16 cellular contexts compared by ENCODE assay signal in the genomic region with DNA sequence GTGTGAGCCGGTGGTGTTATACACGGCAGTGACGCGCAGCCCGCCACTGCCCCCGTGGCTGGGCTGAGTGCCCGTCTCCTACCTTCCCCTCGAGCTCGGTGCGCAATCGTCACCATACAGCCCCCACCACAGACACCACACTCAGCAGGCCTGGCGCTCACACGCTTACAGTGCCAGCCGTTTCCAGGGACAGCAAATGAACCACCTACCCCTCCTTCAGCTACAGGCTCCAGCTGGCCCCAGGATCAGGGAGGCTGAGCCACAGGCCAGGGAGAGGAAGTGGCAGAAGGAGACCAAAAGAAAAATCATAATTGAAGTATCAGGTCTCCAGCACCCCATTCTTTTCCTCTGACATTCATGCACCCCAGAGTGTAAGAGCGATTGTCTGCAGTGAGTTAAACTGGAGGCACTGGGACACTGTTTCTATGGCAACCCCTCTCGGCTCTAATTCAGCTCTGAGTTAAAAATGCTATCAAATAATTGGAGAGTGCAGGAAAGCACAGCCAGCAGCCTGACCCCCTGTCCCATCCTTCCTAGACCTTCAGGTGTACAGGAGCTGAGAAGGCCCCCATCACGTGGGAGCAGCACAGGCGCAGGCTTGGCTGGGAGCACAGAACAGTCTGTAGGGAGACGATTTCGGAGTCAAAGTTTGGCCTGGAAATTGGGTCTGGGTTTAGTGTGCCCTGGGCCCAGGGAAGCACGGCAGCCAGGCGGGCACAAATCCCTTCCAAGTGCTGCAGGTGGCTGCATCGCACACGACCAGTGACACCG. TPM values are rescaled to one million over a fixed set of nuclear protein-coding genes. Genes with fewer than 3 reads are reported as not detected.
DNase-seq lines count a peak whose midpoint lies in the region; TF ChIP-seq lines count a peak whose summit lies in the region.
"Had no signal": no experiment of that assay in that cellular context is flagged by ENCODE, and none has a peak within 500 bp of the region (broad histone marks: within the 10 kb centered on the region; RNA-seq: fewer than 3 reads in every experiment).

No MANE protein-coding gene starts in this region.

- H3K27me3 Mint-ChIP-seq in activated naive CD4-positive, alpha-beta T cell treated with anti-CD3 and anti-CD28 coated beads for 36 hours (ENCODE audit: low read depth), result peaks cover under 1% of the 10 kb centered on the region
- H3K27me3 Mint-ChIP-seq: activated naive CD8-positive, alpha-beta T cell treated with anti-CD3 and anti-CD28 coated beads for 36 hours had no signal

- no peaks in the 10 kb centered on the region for H3K9me3 Mint-ChIP-seq in activated naive CD4-positive, alpha-beta T cell treated with anti-CD3 and anti-CD28 coated beads for 36 hours
- H3K9me3 Mint-ChIP-seq: activated naive CD8-positive, alpha-beta T cell treated with anti-CD3 and anti-CD28 coated beads for 36 hours had no signal

- TF ChIP-seq CTCF in uterus (IDR thresholded peaks at IDR 0.05), result no peak

- H3K27me3 ChIP-seq in H7 (ENCODE audit: control insufficient read depth, insufficient read depth, low read length) (no peaks in the 10 kb centered on the region), uterus (no peaks in the 10 kb centered on the region)
- H3K27me3 ChIP-seq: colonic mucosa had no signal

- CTCF ChIA-PET in activated naive CD4-positive, alpha-beta T cell treated with anti-CD3 and anti-CD28 coated beads for 36 hours (lab: Charles Lee), result no interaction called here

- no peak overlapping the region for H3K4me3 Mint-ChIP-seq in activated naive CD4-positive, alpha-beta T cell treated with anti-CD3 and anti-CD28 coated beads for 36 hours
- H3K4me3 Mint-ChIP-seq: activated naive CD8-positive, alpha-beta T cell treated with anti-CD3 and anti-CD28 coated beads for 36 hours had no signal

- DNase-seq in H7, result peak; percentile 48
- peak; percentile 26 for DNase-seq in NCI-H2171 (lab: John Stamatoyannopoulos, UW)
- DNase-seq in caudate nucleus (lab: John Stamatoyannopoulos, UW), result peak in 14 of 61 donors; percentile 34 to 68 (median 54)
- peak; percentile 47 for DNase-seq in occipital lobe (lab: John Stamatoyannopoulos, UW)
- DNase-seq in AG08396 (ENCODE audit: low spot score), result no peak
- DNase-seq in effector CD8-positive, alpha-beta T cell (lab: John Stamatoyannopoulos, UW), result no peak
- DNase-seq in activated naive CD4-positive, alpha-beta T cell treated with anti-CD3 and anti-CD28 coated beads for 36 hours, result no peak
- DNase-seq in uterus, result no peak
- DNase-seq: activated naive CD8-positive, alpha-beta T cell treated with anti-CD3 and anti-CD28 coated beads for 36 hours; colonic mucosa; DMS79; Kasumi-1; OCI-M1; stimulated activated CD4-positive, alpha-beta T cell treated with anti-CD3 and anti-CD28 coated beads, Interleukin-15, amount 100 ng/mL, for 24 hours had no signal

- no peaks in the 10 kb centered on the region for H3K4me1 Mint-ChIP-seq in activated naive CD4-positive, alpha-beta T cell treated with anti-CD3 and anti-CD28 coated beads for 36 hours (ENCODE audit: low read depth)
- H3K4me1 Mint-ChIP-seq: activated naive CD8-positive, alpha-beta T cell treated with anti-CD3 and anti-CD28 coated beads for 36 hours had no signal

- H3K36me3 Mint-ChIP-seq in activated naive CD4-positive, alpha-beta T cell treated with anti-CD3 and anti-CD28 coated beads for 36 hours (ENCODE audit: low read depth), result no peaks in the 10 kb centered on the region
- H3K36me3 Mint-ChIP-seq: activated naive CD8-positive, alpha-beta T cell treated with anti-CD3 and anti-CD28 coated beads for 36 hours had no signal

- intact Hi-C loops in activated naive CD4-positive, alpha-beta T cell treated with anti-CD3 and anti-CD28 coated beads for 36 hours (cut with micrococcal nuclease), result no loop called here
- intact Hi-C loops in uterus (cut with DNase I; ENCODE audit: low total_unique reads), result no loop called here

- TF ChIP-seq POLR2A in uterus (IDR thresholded peaks at IDR 0.05), result no peak

- H3K27ac ChIP-seq in caudate nucleus (ENCODE audit: low read depth, low read length), result peak overlapping the region; percentile 46
- no peak overlapping the region for H3K27ac ChIP-seq in uterus
- H3K27ac ChIP-seq: colonic mucosa, thoracic aorta had no signal

- no peak overlapping the region for H3K27ac Mint-ChIP-seq in activated naive CD4-positive, alpha-beta T cell treated with anti-CD3 and anti-CD28 coated beads for 36 hours
- H3K27ac Mint-ChIP-seq: activated naive CD8-positive, alpha-beta T cell treated with anti-CD3 and anti-CD28 coated beads for 36 hours had no signal

- no peaks in the 10 kb centered on the region for H3K4me1 ChIP-seq in uterus
- H3K4me1 ChIP-seq: colonic mucosa had no signal

- H3K9me3 ChIP-seq in uterus, result no peaks in the 10 kb centered on the region
- H3K9me3 ChIP-seq: colonic mucosa, thoracic aorta had no signal

- H3K4me3 ChIP-seq in H7 (ENCODE audit: insufficient read depth, low read depth, low read length) (no peak overlapping the region), uterus (no peak overlapping the region)
- H3K4me3 ChIP-seq: colonic mucosa, thoracic aorta had no signal

- H3K36me3 ChIP-seq in H7 (replicated peaks; ENCODE audit: control insufficient read depth, insufficient read depth, low read length) (no peaks in the 10 kb centered on the region), uterus (no peaks in the 10 kb centered on the region)
- H3K36me3 ChIP-seq: colonic mucosa, thoracic aorta had no signal

RNA-seq across cellular contexts. Expression of gene LRTM2, which starts 18.0 kb away (rescaled TPM):
- 0.42 TPM in 1 of 2 replicates, not detected in the other for total RNA-seq in H7 (2014; rRNA removed; shearing (Covaris generic))
- total RNA-seq in occipital lobe (4.5 TPM), uterus (not detected)
- not detected for total RNA-seq in activated naive CD4-positive, alpha-beta T cell treated with anti-CD3 and anti-CD28 coated beads for 36 hours
- total RNA-seq: activated naive CD8-positive, alpha-beta T cell treated with anti-CD3 and anti-CD28 coated beads for 36 hours; colonic mucosa; mucosa of gallbladder; thoracic aorta had no signal

Comparison
In these comparisons a context has a peak if more than half of its experiments do, and no peak if none do; other contexts are left out.
1. DNase-seq: peak in H7 (single experiment), NCI-H2171 (single experiment) and occipital lobe (single experiment); none in AG08396 (single experiment), effector CD8-positive, alpha-beta T cell (single experiment), activated naive CD4-positive, alpha-beta T cell treated with anti-CD3 and anti-CD28 coated beads for 36 hours (single experiment) and uterus (0 of 2).